ENCODE assay signal across 20 cellular contexts in the genomic region with DNA sequence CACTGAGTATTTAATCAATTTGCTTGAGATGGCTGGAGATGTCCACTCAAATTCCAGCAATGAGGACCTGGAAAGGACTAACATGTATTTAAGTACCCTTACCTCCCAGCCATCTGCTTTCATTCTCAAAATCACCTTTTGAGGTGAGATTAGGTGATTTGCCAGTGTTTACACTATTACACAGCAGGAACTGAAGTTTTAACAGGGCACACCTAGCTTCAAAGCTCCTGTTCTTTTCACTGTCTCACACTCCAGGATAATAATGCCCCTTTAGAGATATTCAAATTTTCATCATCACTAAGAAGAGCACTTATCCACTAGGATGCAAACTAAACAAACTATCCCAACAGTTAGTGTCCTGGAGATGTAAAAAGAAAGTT. TPM values are rescaled to one million over a fixed set of nuclear protein-coding genes. Genes with fewer than 3 reads are reported as not detected.
DNase-seq lines count a peak whose midpoint lies in the region; ATAC-seq and TF ChIP-seq lines count a peak whose summit lies in the region.
"Had no signal": no experiment of that assay in that cellular context is flagged by ENCODE, and none has a peak within 500 bp of the region (broad histone marks: within the 10 kb centered on the region; RNA-seq: fewer than 3 reads in every experiment).

No MANE protein-coding gene starts in this region.

- no peak overlapping the region for H3K23ac ChIP-seq in mesenchymal stem cell (ENCODE audit: low read length in 2 of 2)

- no peaks in the 10 kb centered on the region for H3K79me1 ChIP-seq in mesenchymal stem cell (replicated peaks; ENCODE audit: low read length, poor library complexity, severe bottlenecking)

- peak overlapping the region; percentile 6 for H3K4me3 ChIP-seq in endocrine pancreas (ENCODE audit: control insufficient read depth, insufficient read depth, low read length)
- no peak overlapping the region for H3K4me3 ChIP-seq in mesenchymal stem cell (ENCODE audit: insufficient read depth in 1 of 2, low read depth in 1 of 2, low read length in 2 of 2)
- H3K4me3 ChIP-seq: SJSA1 had no signal

- H4K8ac ChIP-seq in mesenchymal stem cell (ENCODE audit: low read length), result no peak overlapping the region

- no peak overlapping the region for H3K27ac ChIP-seq in mesenchymal stem cell (ENCODE audit: low read length, poor library complexity, severe bottlenecking)
- H3K27ac ChIP-seq: SJSA1 had no signal

- no peak overlapping the region for H2AFZ ChIP-seq in mesenchymal stem cell (ENCODE audit: low read depth, low read length)

- H3K4me1 Mint-ChIP-seq in nephron, result peaks cover 5% of the 10 kb centered on the region
- peaks cover 23% of the 10 kb centered on the region for H3K4me1 Mint-ChIP-seq in stimulated activated effector memory CD8-positive, alpha-beta T cell treated with anti-CD3 and anti-CD28 coated beads, Interleukin-12 subunit alpha, Interleukin-12 subunit beta, amount 100 ng/mL, for 72 hours

- no peak overlapping the region for H3K4me3 Mint-ChIP-seq in nephron
- H3K4me3 Mint-ChIP-seq in stimulated activated effector memory CD8-positive, alpha-beta T cell treated with anti-CD3 and anti-CD28 coated beads, Interleukin-12 subunit alpha, Interleukin-12 subunit beta, amount 100 ng/mL, for 72 hours, result no peak overlapping the region
- H3K4me3 Mint-ChIP-seq: B cell; CD4-positive, CD25-positive, alpha-beta regulatory T cell had no signal

- peaks cover 16% of the 10 kb centered on the region for H3K4me1 ChIP-seq in endocrine pancreas (ENCODE audit: control insufficient read depth, insufficient read depth, low read length)
- peaks cover 8% of the 10 kb centered on the region for H3K4me1 ChIP-seq in mesenchymal stem cell (ENCODE audit: control insufficient read depth, insufficient read depth, low read depth, low read length)

- no peak overlapping the region for H2AK5ac ChIP-seq in mesenchymal stem cell (ENCODE audit: low read length, severe bottlenecking)

- no peaks in the 10 kb centered on the region for H3K9me3 Mint-ChIP-seq in nephron
- no peaks in the 10 kb centered on the region for H3K9me3 Mint-ChIP-seq in stimulated activated effector memory CD8-positive, alpha-beta T cell treated with anti-CD3 and anti-CD28 coated beads, Interleukin-12 subunit alpha, Interleukin-12 subunit beta, amount 100 ng/mL, for 72 hours

- TF ChIP-seq CTCF in nephron (IDR thresholded peaks at IDR 0.05; ENCODE audit: unreplicated experiment in 3 of 3), result no peak

- H3K14ac ChIP-seq in mesenchymal stem cell (ENCODE audit: low read length in 2 of 2), result no peak overlapping the region

- no peak overlapping the region for H3K18ac ChIP-seq in mesenchymal stem cell (ENCODE audit: low read depth in 1 of 2, low read length in 2 of 2)

- no peak for ATAC-seq in HG03439 (IDR thresholded peaks at IDR 0.05; ENCODE audit: unreplicated experiment)
- ATAC-seq in stimulated activated effector memory CD8-positive, alpha-beta T cell treated with anti-CD3 and anti-CD28 coated beads, Interleukin-12 subunit alpha, Interleukin-12 subunit beta, amount 100 ng/mL, for 72 hours, result no peak

- H3K4ac ChIP-seq in mesenchymal stem cell (ENCODE audit: low read depth in 1 of 2, low read length in 2 of 2), result no peak overlapping the region

- no peak overlapping the region for H3K4me2 ChIP-seq in mesenchymal stem cell (ENCODE audit: low read length, poor library complexity, severe bottlenecking)

- H3K9ac ChIP-seq in endocrine pancreas (ENCODE audit: control insufficient read depth, insufficient read depth, low read length) (no peak overlapping the region), mesenchymal stem cell (ENCODE audit: low read length) (no peak overlapping the region)

- H2BK120ac ChIP-seq in mesenchymal stem cell (ENCODE audit: low read depth, low read length), result no peak overlapping the region

- H3K9me3 ChIP-seq in endocrine pancreas (ENCODE audit: control insufficient read depth, low read length) (no peaks in the 10 kb centered on the region), mesenchymal stem cell (ENCODE audit: control insufficient read depth, low read length) (no peaks in the 10 kb centered on the region)
- H3K9me3 ChIP-seq: SJSA1 had no signal

- no peak overlapping the region for H2BK12ac ChIP-seq in mesenchymal stem cell (ENCODE audit: low read length in 2 of 2)

- H4K91ac ChIP-seq in mesenchymal stem cell (ENCODE audit: low read length), result no peak overlapping the region

- no peaks in the 10 kb centered on the region for H3K27me3 Mint-ChIP-seq in nephron (ENCODE audit: low read depth)
- H3K27me3 Mint-ChIP-seq: B cell; CD4-positive, CD25-positive, alpha-beta regulatory T cell had no signal

- H3K36me3 ChIP-seq in endocrine pancreas (ENCODE audit: control insufficient read depth, insufficient read depth, low read length), result no peaks in the 10 kb centered on the region
- H3K36me3 ChIP-seq in mesenchymal stem cell (ENCODE audit: control insufficient read depth in 1 of 2, insufficient read depth in 2 of 2, low read depth in 1 of 2, low read length in 2 of 2), result peaks cover 0 to 25% of the 10 kb centered on the region in 2 experiments
- H3K36me3 ChIP-seq: SJSA1 had no signal

- H3K36me3 Mint-ChIP-seq in nephron (ENCODE audit: low read depth), result no peaks in the 10 kb centered on the region
- no peaks in the 10 kb centered on the region for H3K36me3 Mint-ChIP-seq in stimulated activated effector memory CD8-positive, alpha-beta T cell treated with anti-CD3 and anti-CD28 coated beads, Interleukin-12 subunit alpha, Interleukin-12 subunit beta, amount 100 ng/mL, for 72 hours

- H2BK5ac ChIP-seq in mesenchymal stem cell (ENCODE audit: low read depth, low read length, poor library complexity, severe bottlenecking), result no peak overlapping the region

- H3K27ac Mint-ChIP-seq in nephron, result peak overlapping the region; percentile 2 to 49 (median 40)
- no peak overlapping the region for H3K27ac Mint-ChIP-seq in stimulated activated effector memory CD8-positive, alpha-beta T cell treated with anti-CD3 and anti-CD28 coated beads, Interleukin-12 subunit alpha, Interleukin-12 subunit beta, amount 100 ng/mL, for 72 hours
- H3K27ac Mint-ChIP-seq: B cell had no signal

- H3K27me3 ChIP-seq in endocrine pancreas (ENCODE audit: control insufficient read depth, insufficient read depth, low read length) (no peaks in the 10 kb centered on the region), mesenchymal stem cell (ENCODE audit: control insufficient read depth in 1 of 2, insufficient read depth in 1 of 2, low read length in 2 of 2) (no peaks in the 10 kb centered on the region)
- H3K27me3 ChIP-seq: SJSA1 had no signal

- H2BK15ac ChIP-seq in mesenchymal stem cell (ENCODE audit: low read depth, poor library complexity, severe bottlenecking), result no peak overlapping the region

- DNase-seq in DMS53 (lab: John Stamatoyannopoulos, UW) (peak; percentile 93), NCI-H69 (lab: John Stamatoyannopoulos, UW) (peak; percentile 86), mesenchymal stem cell (no peak), NOMO-1 treated with dmso at 0.1 percent for 144 hours (lab: John Stamatoyannopoulos, UW; ENCODE audit: unreplicated experiment) (no peak)
- no peak for DNase-seq in stimulated activated effector memory CD8-positive, alpha-beta T cell treated with anti-CD3 and anti-CD28 coated beads, Interleukin-12 subunit alpha, Interleukin-12 subunit beta, amount 100 ng/mL, for 72 hours (ENCODE audit: low spot score in 2 of 2)
- DNase-seq: CD4-positive, CD25-positive, alpha-beta regulatory T cell; DMS79 treated with DMSO at 0.1 percent for 48 hours; H7; Kasumi-1; MM.1S; NCI-H1092 treated with DMSO at 0.1 percent for 48 hours; NCI-H1694; NCI-H2171; NCI-H446; SW 1271 had no signal

RNA-seq across cellular contexts. Expression of gene JAK1, which starts 15.2 kb away (rescaled TPM):
- polyA plus RNA-seq in mesenchymal stem cell (2013, experiment 1 of 2), result 69.2 TPM
- polyA plus RNA-seq in mesenchymal stem cell (2013, experiment 2 of 2), result 68.5 TPM

Comparison
In these comparisons a context has a peak if more than half of its experiments do, and no peak if none do; other contexts are left out.
1. DNase-seq: peak in DMS53 (single experiment) and NCI-H69 (single experiment); none in mesenchymal stem cell (single experiment), stimulated activated effector memory CD8-positive, alpha-beta T cell treated with anti-CD3 and anti-CD28 coated beads, Interleukin-12 subunit alpha, Interleukin-12 subunit beta, amount 100 ng/mL, for 72 hours (0 of 2) and NOMO-1 treated with dmso at 0.1 percent for 144 hours (single experiment).